In genomic region chr1:53327183-53327941, GRCh38 we compare ENCODE assay signal across 8 cellular contexts. TPM values are rescaled to one million over a fixed set of nuclear protein-coding genes. Genes with fewer than 3 reads are reported as not detected.
DNase-seq lines count a peak whose midpoint lies in the region; ATAC-seq, FAIRE-seq and TF ChIP-seq lines count a peak whose summit lies in the region.

No MANE protein-coding gene starts in this region.

- DNase-seq in NCI-H146 (lab: John Stamatoyannopoulos, UW) (peak; percentile 69), NCI-H146 treated with DMSO at 0.1 percent for 48 hours (lab: John Stamatoyannopoulos, UW; ENCODE audit: unreplicated experiment) (no peak), PC-3 (peak; percentile 16), progenitor cell of endocrine pancreas (ENCODE audit: low spot score, unreplicated experiment) (peak; percentile 28), D721Med (ENCODE audit: insufficient read length, low spot score) (no peak)
- peak; percentile 47 for DNase-seq in activated T-helper 1 cell treated with anti-CD3 and anti-CD28 coated beads, Interleukin-12 subunit alpha, Interleukin-12 subunit beta, Interleukin-2, Interleukin-4 antibody, amounts not matched to agents 30 ng/mL and 10 ng/mL and 1 ng/mL, durations not matched to agents 14 hours and 24 hours and 36 hours (ENCODE audit: low spot score)

- peaks cover 45% of the 10 kb centered on the region for H3K79me2 ChIP-seq in PC-3 (ENCODE audit: low read length)

- peaks cover 39% of the 10 kb centered on the region for H3K4me1 Mint-ChIP-seq in activated T-helper 1 cell treated with anti-CD3 and anti-CD28 coated beads, Interleukin-12 subunit alpha, Interleukin-12 subunit beta, Interleukin-2, Interleukin-4 antibody, amounts not matched to agents 30 ng/mL and 10 ng/mL and 1 ng/mL, durations not matched to agents 14 hours and 24 hours and 36 hours (ENCODE audit: low read depth)
- peaks cover 9% of the 10 kb centered on the region for H3K4me1 Mint-ChIP-seq in progenitor cell of endocrine pancreas (ENCODE audit: low read depth)

- WGBS in gastroesophageal sphincter (ENCODE audit: low coverage in 1 of 2), 2 donors: no CpG with 5 or more reads among the region's 73 CpGs

- peak; percentile 1 for ATAC-seq in HG03066 (IDR thresholded peaks at IDR 0.05; ENCODE audit: low read depth, unreplicated experiment)
- peak; percentile 5 for ATAC-seq in PC-3
- peak; percentile 2 for ATAC-seq in gastroesophageal sphincter

- H3K27me3 ChIP-seq in PC-3 (ENCODE audit: low read length): no peaks in the 10 kb centered on the region
- H3K27me3 ChIP-seq in gastroesophageal sphincter: no peaks in the 10 kb centered on the region

- TF ChIP-seq EP300 in gastroesophageal sphincter (IDR thresholded peaks at IDR 0.05): no peak

- H3K4me2 ChIP-seq in PC-3 (ENCODE audit: low read length): peak overlapping the region; percentile 87

- TF ChIP-seq POLR2A in gastroesophageal sphincter (IDR thresholded peaks at IDR 0.05): no peak

- no peaks in the 10 kb centered on the region for H3K27me3 Mint-ChIP-seq in activated T-helper 1 cell treated with anti-CD3 and anti-CD28 coated beads, Interleukin-12 subunit alpha, Interleukin-12 subunit beta, Interleukin-2, Interleukin-4 antibody, amounts not matched to agents 30 ng/mL and 10 ng/mL and 1 ng/mL, durations not matched to agents 14 hours and 24 hours and 36 hours (ENCODE audit: insufficient read depth)
- H3K27me3 Mint-ChIP-seq in progenitor cell of endocrine pancreas: peaks cover 73% of the 10 kb centered on the region

- peak overlapping the region; percentile 96 for H3K4me3 Mint-ChIP-seq in activated T-helper 1 cell treated with anti-CD3 and anti-CD28 coated beads, Interleukin-12 subunit alpha, Interleukin-12 subunit beta, Interleukin-2, Interleukin-4 antibody, amounts not matched to agents 30 ng/mL and 10 ng/mL and 1 ng/mL, durations not matched to agents 14 hours and 24 hours and 36 hours
- peak overlapping the region; percentile 81 for H3K4me3 Mint-ChIP-seq in progenitor cell of endocrine pancreas (ENCODE audit: low read depth)

- BruUV-seq in PC-3 (replicated peaks; lab: Mats Ljungman, UMichigan): no TSS peak

- H3K9me2 ChIP-seq in PC-3 (replicated peaks; ENCODE audit: low read length): no peaks in the 10 kb centered on the region

- peak overlapping the region; percentile 97 for H3K27ac Mint-ChIP-seq in activated T-helper 1 cell treated with anti-CD3 and anti-CD28 coated beads, Interleukin-12 subunit alpha, Interleukin-12 subunit beta, Interleukin-2, Interleukin-4 antibody, amounts not matched to agents 30 ng/mL and 10 ng/mL and 1 ng/mL, durations not matched to agents 14 hours and 24 hours and 36 hours
- peak overlapping the region; percentile 56 for H3K27ac Mint-ChIP-seq in progenitor cell of endocrine pancreas

- H2AFZ ChIP-seq in PC-3 (ENCODE audit: low read length): peak overlapping the region; percentile 61

- H3K4me1 ChIP-seq in PC-3 (ENCODE audit: insufficient read depth, low read length) (peaks cover 17% of the 10 kb centered on the region), gastroesophageal sphincter (peaks cover 0 to 36% (median 10%) of the 10 kb centered on the region in 3 donors)

- no peaks in the 10 kb centered on the region for H4K20me1 ChIP-seq in PC-3 (ENCODE audit: low read length)

- no peak for FAIRE-seq in D721Med (lab: Jason Lieb, UNC)

- no peaks in the 10 kb centered on the region for H3F3A ChIP-seq in PC-3 (ENCODE audit: low read length, unreplicated experiment)

- no peaks in the 10 kb centered on the region for H3K9me3 Mint-ChIP-seq in activated T-helper 1 cell treated with anti-CD3 and anti-CD28 coated beads, Interleukin-12 subunit alpha, Interleukin-12 subunit beta, Interleukin-2, Interleukin-4 antibody, amounts not matched to agents 30 ng/mL and 10 ng/mL and 1 ng/mL, durations not matched to agents 14 hours and 24 hours and 36 hours
- H3K9me3 Mint-ChIP-seq in progenitor cell of endocrine pancreas (ENCODE audit: low read depth): no peaks in the 10 kb centered on the region

- peaks cover 16% of the 10 kb centered on the region; the same call in 1 of the 2 replicates for H3K36me3 ChIP-seq in PC-3 (ENCODE audit: low read depth, low read length)
- no peaks in the 10 kb centered on the region for H3K36me3 ChIP-seq in gastroesophageal sphincter

- peak overlapping the region; percentile 90 for H3K9ac ChIP-seq in PC-3 (ENCODE audit: low read length)

- intact Hi-C loops in PC-3 (cut with micrococcal nuclease): loop anchor here (2.0 to 5.0 kb wide), 3 partner anchors 53 to 1080 kb away; partner anchors contain the start of gene SSBP3
- intact Hi-C loops in activated T-helper 1 cell treated with anti-CD3 and anti-CD28 coated beads, Interleukin-12 subunit alpha, Interleukin-12 subunit beta, Interleukin-2, Interleukin-4 antibody, amounts not matched to agents 30 ng/mL and 10 ng/mL and 1 ng/mL, durations not matched to agents 14 hours and 24 hours and 36 hours (cut with micrococcal nuclease): loop anchor here (2.0 to 10.0 kb wide), 12 partner anchors 35 to 1713 kb away; partner anchors contain the start of genes CC2D1B, IFT25, LRRC42 and NDC1

- H3K4me3 ChIP-seq in PC-3 (ENCODE audit: low read length) (peak overlapping the region; percentile 89), gastroesophageal sphincter (peak overlapping the region; percentile 53 to 78)

- H3K27ac ChIP-seq in PC-3 (ENCODE audit: low read length): peak overlapping the region; percentile 92
- H3K27ac ChIP-seq in gastroesophageal sphincter: peak overlapping the region in 3 of 4 donors; percentile 41 to 72 (median 72)

- peaks cover 25% of the 10 kb centered on the region for H3K36me3 Mint-ChIP-seq in activated T-helper 1 cell treated with anti-CD3 and anti-CD28 coated beads, Interleukin-12 subunit alpha, Interleukin-12 subunit beta, Interleukin-2, Interleukin-4 antibody, amounts not matched to agents 30 ng/mL and 10 ng/mL and 1 ng/mL, durations not matched to agents 14 hours and 24 hours and 36 hours (ENCODE audit: low read depth)
- no peaks in the 10 kb centered on the region for H3K36me3 Mint-ChIP-seq in progenitor cell of endocrine pancreas (ENCODE audit: insufficient read depth)

- no peak for TF ChIP-seq CTCF in PC-3 (conservative IDR thresholded peaks at IDR 0.05; ENCODE audit: low read depth, low read length)
- no peak for TF ChIP-seq CTCF in gastroesophageal sphincter (IDR thresholded peaks at IDR 0.05)
- TF ChIP-seq CTCF in progenitor cell of endocrine pancreas (IDR thresholded peaks at IDR 0.05; ENCODE audit: unreplicated experiment): no peak
- TF ChIP-seq CTCF in D721Med (IDR thresholded peaks at IDR 0.05; ENCODE audit: insufficient read depth, missing control alignments): no peak

- CTCF ChIA-PET in PC-3 (lab: Charles Lee): no interaction called here

- H3K9me3 ChIP-seq in PC-3 (ENCODE audit: low read length): no peaks in the 10 kb centered on the region
- no peaks in the 10 kb centered on the region for H3K9me3 ChIP-seq in gastroesophageal sphincter

- POLR2A ChIA-PET in PC-3 (lab: Charles Lee; ENCODE audit: unreplicated experiment): no interaction called here

RNA-seq across cellular contexts. Expression of gene LRP8, which starts 0.5 kb away (rescaled TPM):
- total RNA-seq in PC-3 (2014; rRNA removed): 54.4 and 77.3 TPM in 2 replicates
- 78.8 and 87.4 TPM in 2 replicates for total RNA-seq in activated T-helper 1 cell treated with anti-CD3 and anti-CD28 coated beads, Interleukin-12 subunit alpha, Interleukin-12 subunit beta, Interleukin-2, Interleukin-4 antibody, amounts not matched to agents 30 ng/mL and 10 ng/mL and 1 ng/mL, durations not matched to agents 14 hours and 24 hours and 36 hours
- total RNA-seq in gastroesophageal sphincter: 1 to 10 TPM; 1.8 to 3.6 (median 2.2) TPM
- total RNA-seq in progenitor cell of endocrine pancreas: 4.4 and 5.2 TPM in 2 replicates

Comparison
In these comparisons a context has a peak if more than half of its experiments do, and no peak if none do; other contexts are left out.
1. DNase-seq: peak in NCI-H146 (single experiment), PC-3 (single experiment), activated T-helper 1 cell treated with anti-CD3 and anti-CD28 coated beads, Interleukin-12 subunit alpha, Interleukin-12 subunit beta, Interleukin-2, Interleukin-4 antibody, amounts not matched to agents 30 ng/mL and 10 ng/mL and 1 ng/mL, durations not matched to agents 14 hours and 24 hours and 36 hours (single experiment) and progenitor cell of endocrine pancreas (single experiment); none in NCI-H146 treated with DMSO at 0.1 percent for 48 hours (single experiment) and D721Med (single experiment).
2. Peak in every context shown above with its lines, with median percentiles within 50 percentile points of each other: ATAC-seq.